ENCODE assay signal across 9 cellular contexts in the genomic region with DNA sequence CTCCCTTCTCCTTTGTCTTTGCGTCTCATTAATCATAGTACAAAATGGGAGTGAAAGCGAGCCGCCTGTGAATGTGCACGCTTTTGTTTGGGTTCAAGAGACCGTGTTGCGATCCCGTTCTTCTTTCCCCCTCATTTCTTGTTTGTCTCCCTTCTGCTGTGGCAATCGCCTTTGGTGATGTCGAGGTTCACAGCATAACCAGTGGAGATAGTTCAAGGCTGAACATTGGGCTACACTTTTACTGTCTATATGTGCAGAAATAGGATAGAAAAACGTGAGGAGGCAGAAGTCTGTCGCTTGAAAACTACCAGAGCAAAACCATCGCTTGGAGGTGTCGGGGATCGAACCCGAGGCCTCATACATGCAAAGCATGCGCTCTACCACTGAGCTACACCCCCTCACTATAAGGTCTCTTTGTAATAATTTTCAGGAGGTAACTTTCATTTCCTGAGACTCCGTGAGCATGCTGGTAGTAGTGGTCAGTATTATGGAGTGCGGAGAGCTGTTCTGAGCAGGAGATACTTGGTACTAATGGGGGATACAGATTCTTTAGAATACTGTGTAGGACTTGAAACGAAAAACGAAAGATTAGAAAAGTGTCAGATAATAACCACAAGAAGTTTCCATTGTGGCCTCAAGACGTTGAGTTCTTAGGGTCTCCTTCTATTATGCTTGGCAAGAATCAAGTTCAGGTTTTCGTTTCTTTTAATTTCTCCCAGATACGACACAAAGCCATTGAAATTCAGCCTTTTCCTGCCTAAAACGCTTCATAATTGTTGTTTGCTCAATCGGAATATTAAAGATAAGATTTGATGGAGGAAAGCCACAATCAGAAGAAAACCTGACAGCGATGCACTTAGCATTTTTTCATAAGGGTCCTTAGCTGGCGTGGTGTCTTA.
A peak's percentile ranks its signal among the peaks of the same experiment; 100 is the strongest.
DNase-seq lines count a peak whose midpoint lies in the region; ATAC-seq and TF ChIP-seq lines count a peak whose summit lies in the region.
"Had no signal": no experiment of that assay in that cellular context is flagged by ENCODE, and none has a peak within 500 bp of the region (broad histone marks: within the 10 kb centered on the region; RNA-seq: fewer than 3 reads in every experiment).

No MANE protein-coding gene starts in this region.

- peak overlapping the region; percentile 49 for H3K4me3 ChIP-seq in NB4 (ENCODE audit: low read depth, low read length)
- H3K4me3 ChIP-seq: cardiac muscle cell had no signal

- peak; percentile 96 for ATAC-seq in activated naive CD8-positive, alpha-beta T cell treated with anti-CD3 and anti-CD28 coated beads, Interleukin-2, amount 50 U/mL, for 24 hours
- ATAC-seq in HG02938 (IDR thresholded peaks at IDR 0.05; ENCODE audit: unreplicated experiment) (no peak), HG03196 (IDR thresholded peaks at IDR 0.05; ENCODE audit: unreplicated experiment) (no peak)

- H3K27me3 Mint-ChIP-seq in activated naive CD4-positive, alpha-beta T cell treated with anti-CD3 and anti-CD28 coated beads, Interleukin-2, amount 50 U/mL, for 24 hours: peaks cover 76% of the 10 kb centered on the region
- peaks cover 85% of the 10 kb centered on the region for H3K27me3 Mint-ChIP-seq in activated naive CD4-positive, alpha-beta T cell treated with anti-CD3 and anti-CD28 coated beads, Interleukin-2, amount 10 ng/mL, durations not matched to agents 7 days and 5 days
- peaks cover 82% of the 10 kb centered on the region for H3K27me3 Mint-ChIP-seq in activated naive CD8-positive, alpha-beta T cell treated with anti-CD3 and anti-CD28 coated beads, Interleukin-2, amount 50 U/mL, for 24 hours
- H3K27me3 Mint-ChIP-seq in osteocyte (ENCODE audit: unreplicated experiment): peaks cover 70% of the 10 kb centered on the region

- peaks cover 19% of the 10 kb centered on the region for H3K9me3 Mint-ChIP-seq in activated naive CD4-positive, alpha-beta T cell treated with anti-CD3 and anti-CD28 coated beads, Interleukin-2, amount 50 U/mL, for 24 hours
- no peaks in the 10 kb centered on the region for H3K9me3 Mint-ChIP-seq in activated naive CD4-positive, alpha-beta T cell treated with anti-CD3 and anti-CD28 coated beads, Interleukin-2, amount 10 ng/mL, durations not matched to agents 7 days and 5 days
- peaks cover 32% of the 10 kb centered on the region for H3K9me3 Mint-ChIP-seq in activated naive CD8-positive, alpha-beta T cell treated with anti-CD3 and anti-CD28 coated beads, Interleukin-2, amount 50 U/mL, for 24 hours
- H3K9me3 Mint-ChIP-seq in osteocyte (ENCODE audit: unreplicated experiment): no peaks in the 10 kb centered on the region

- no peak for TF ChIP-seq CTCF in NB4 (IDR thresholded peaks at IDR 0.05; ENCODE audit: low read depth, low read length)
- no peak for TF ChIP-seq CTCF in osteocyte (IDR thresholded peaks at IDR 0.05)

- no peak for TF ChIP-seq POLR2A in NB4 (IDR thresholded peaks at IDR 0.05; ENCODE audit: extremely low read depth, insufficient read length)

- H3K4me3 Mint-ChIP-seq in activated naive CD4-positive, alpha-beta T cell treated with anti-CD3 and anti-CD28 coated beads, Interleukin-2, amount 50 U/mL, for 24 hours: no peak overlapping the region
- H3K4me3 Mint-ChIP-seq in activated naive CD4-positive, alpha-beta T cell treated with anti-CD3 and anti-CD28 coated beads, Interleukin-2, amount 10 ng/mL, durations not matched to agents 7 days and 5 days: no peak overlapping the region
- H3K4me3 Mint-ChIP-seq in activated naive CD8-positive, alpha-beta T cell treated with anti-CD3 and anti-CD28 coated beads, Interleukin-2, amount 50 U/mL, for 24 hours: peak overlapping the region; percentile 67
- H3K4me3 Mint-ChIP-seq in osteocyte (ENCODE audit: unreplicated experiment): peak overlapping the region; percentile 28

- H3K27ac Mint-ChIP-seq in activated naive CD4-positive, alpha-beta T cell treated with anti-CD3 and anti-CD28 coated beads, Interleukin-2, amount 50 U/mL, for 24 hours: peak overlapping the region; percentile 43
- no peak overlapping the region for H3K27ac Mint-ChIP-seq in activated naive CD4-positive, alpha-beta T cell treated with anti-CD3 and anti-CD28 coated beads, Interleukin-2, amount 10 ng/mL, durations not matched to agents 7 days and 5 days
- peak overlapping the region; percentile 85 for H3K27ac Mint-ChIP-seq in activated naive CD8-positive, alpha-beta T cell treated with anti-CD3 and anti-CD28 coated beads, Interleukin-2, amount 50 U/mL, for 24 hours
- H3K27ac Mint-ChIP-seq in osteocyte (ENCODE audit: unreplicated experiment): no peak overlapping the region

- no peak for DNase-seq in activated naive CD4-positive, alpha-beta T cell treated with anti-CD3 and anti-CD28 coated beads, Interleukin-2, amount 10 ng/mL, durations not matched to agents 7 days and 5 days
- DNase-seq in NB4 (ENCODE audit: low read depth) (peak; percentile 92), osteocyte (ENCODE audit: extremely low spot score, unreplicated experiment) (no peak), SW480 (ENCODE audit: low spot score) (no peak)
- peak; percentile 69 for DNase-seq in activated naive CD8-positive, alpha-beta T cell treated with anti-CD3 and anti-CD28 coated beads, Interleukin-2, amount 50 U/mL, for 24 hours

- peaks cover 12% of the 10 kb centered on the region for H3K36me3 Mint-ChIP-seq in activated naive CD4-positive, alpha-beta T cell treated with anti-CD3 and anti-CD28 coated beads, Interleukin-2, amount 50 U/mL, for 24 hours
- H3K36me3 Mint-ChIP-seq in activated naive CD4-positive, alpha-beta T cell treated with anti-CD3 and anti-CD28 coated beads, Interleukin-2, amount 10 ng/mL, durations not matched to agents 7 days and 5 days: peaks cover 2% of the 10 kb centered on the region
- H3K36me3 Mint-ChIP-seq in activated naive CD8-positive, alpha-beta T cell treated with anti-CD3 and anti-CD28 coated beads, Interleukin-2, amount 50 U/mL, for 24 hours (ENCODE audit: low read depth): peaks cover 12% of the 10 kb centered on the region
- peaks cover 2% of the 10 kb centered on the region for H3K36me3 Mint-ChIP-seq in osteocyte (ENCODE audit: unreplicated experiment)

- peaks cover 5% of the 10 kb centered on the region for H3K4me1 Mint-ChIP-seq in activated naive CD4-positive, alpha-beta T cell treated with anti-CD3 and anti-CD28 coated beads, Interleukin-2, amount 50 U/mL, for 24 hours
- peaks cover 10% of the 10 kb centered on the region for H3K4me1 Mint-ChIP-seq in activated naive CD4-positive, alpha-beta T cell treated with anti-CD3 and anti-CD28 coated beads, Interleukin-2, amount 10 ng/mL, durations not matched to agents 7 days and 5 days
- H3K4me1 Mint-ChIP-seq in activated naive CD8-positive, alpha-beta T cell treated with anti-CD3 and anti-CD28 coated beads, Interleukin-2, amount 50 U/mL, for 24 hours: peaks cover 21% of the 10 kb centered on the region
- peaks cover 24% of the 10 kb centered on the region for H3K4me1 Mint-ChIP-seq in osteocyte (ENCODE audit: unreplicated experiment)

- CTCF ChIA-PET in activated naive CD4-positive, alpha-beta T cell treated with anti-CD3 and anti-CD28 coated beads, Interleukin-2, amount 10 ng/mL, durations not matched to agents 7 days and 5 days (lab: Charles Lee): no interaction called here

Comparison
In these comparisons a context has a peak if more than half of its experiments do, and no peak if none do; other contexts are left out.
1. H3K27ac Mint-ChIP-seq: peak in activated naive CD4-positive, alpha-beta T cell treated with anti-CD3 and anti-CD28 coated beads, Interleukin-2, amount 50 U/mL, for 24 hours (single experiment) and activated naive CD8-positive, alpha-beta T cell treated with anti-CD3 and anti-CD28 coated beads, Interleukin-2, amount 50 U/mL, for 24 hours (single experiment); none in activated naive CD4-positive, alpha-beta T cell treated with anti-CD3 and anti-CD28 coated beads, Interleukin-2, amount 10 ng/mL, durations not matched to agents 7 days and 5 days (single experiment) and osteocyte (single experiment).
2. H3K4me3 Mint-ChIP-seq: peak in activated naive CD8-positive, alpha-beta T cell treated with anti-CD3 and anti-CD28 coated beads, Interleukin-2, amount 50 U/mL, for 24 hours (single experiment) and osteocyte (single experiment); none in activated naive CD4-positive, alpha-beta T cell treated with anti-CD3 and anti-CD28 coated beads, Interleukin-2, amount 50 U/mL, for 24 hours (single experiment) and activated naive CD4-positive, alpha-beta T cell treated with anti-CD3 and anti-CD28 coated beads, Interleukin-2, amount 10 ng/mL, durations not matched to agents 7 days and 5 days (single experiment).
3. DNase-seq: peak in NB4 (single experiment) and activated naive CD8-positive, alpha-beta T cell treated with anti-CD3 and anti-CD28 coated beads, Interleukin-2, amount 50 U/mL, for 24 hours (single experiment); none in activated naive CD4-positive, alpha-beta T cell treated with anti-CD3 and anti-CD28 coated beads, Interleukin-2, amount 10 ng/mL, durations not matched to agents 7 days and 5 days (single experiment), osteocyte (single experiment) and SW480 (single experiment).